Comparison of ENCODE assay signal across 14 cellular contexts in genomic region chr1:94438692-94439276, GRCh38. TPM values are rescaled to one million over a fixed set of nuclear protein-coding genes. Genes with fewer than 3 reads are reported as not detected.
DNase-seq lines count a peak whose midpoint lies in the region; FAIRE-seq lines count a peak whose summit lies in the region.
"Had no signal": no experiment of that assay in that cellular context is flagged by ENCODE, and none has a peak within 500 bp of the region (broad histone marks: within the 10 kb centered on the region; RNA-seq: fewer than 3 reads in every experiment).

No MANE protein-coding gene starts in this region.

- peaks cover 100% of the 10 kb centered on the region for H3K79me2 ChIP-seq in GM23248 (ENCODE audit: insufficient read depth)

- 0 out of 2 replicates have a peak, but pooled peaks cover 6% of the 10 kb centered on the region for H3K4me1 ChIP-seq in GM23248 (ENCODE audit: insufficient read depth)
- H3K4me1 ChIP-seq in small intestine (ENCODE audit: control insufficient read depth in 2 of 2, insufficient read depth in 1 of 2, low read depth in 1 of 2, low read length in 1 of 2): no peaks in the 10 kb centered on the region
- H3K4me1 ChIP-seq: BE2C had no signal

- H3K36me3 ChIP-seq in GM23248 (ENCODE audit: low read depth): no peaks in the 10 kb centered on the region
- H3K36me3 ChIP-seq in small intestine (ENCODE audit: control insufficient read depth in 2 of 2, insufficient read depth in 2 of 2, low read length in 2 of 2): no peaks in the 10 kb centered on the region
- H3K36me3 ChIP-seq: adrenal gland, BE2C, thoracic aorta had no signal

- H3K4me2 ChIP-seq in GM23248 (ENCODE audit: unreplicated experiment): no peak overlapping the region

- H4K20me1 ChIP-seq in GM23248 (ENCODE audit: insufficient read depth): peaks cover 3% of the 10 kb centered on the region; the same call in 1 of the 2 replicates

- no peak for FAIRE-seq in small intestine (lab: Jason Lieb, UNC)
- FAIRE-seq: K562 had no signal

- H3K9me2 ChIP-seq in GM23248 (ENCODE audit: insufficient read depth): no peaks in the 10 kb centered on the region

- in situ Hi-C loops in GM23248 (cut with MboI): no loop called here

- H3K27ac ChIP-seq in GM23248 (no peak overlapping the region), small intestine (ENCODE audit: low read depth in 1 of 2, low read length in 1 of 2) (peak overlapping the region in 1 of 2 donors; percentile 48)
- H3K27ac ChIP-seq: adrenal gland, thoracic aorta had no signal

- 96 to 99% methylated on average over 2 of the region's 2 CpGs for WGBS in GM23248 (ENCODE audit: low coverage in 1 of 2, low lambda C conversion rate in 2 of 2, missing lambda C conversion rate in 2 of 2), 2 experiments
- WGBS in small intestine, 3 donors: 68 to 76% (median 76%) methylated on average over 2 of the region's 2 CpGs

- H3K27me3 ChIP-seq in GM23248 (replicated peaks; ENCODE audit: insufficient read depth): no peaks in the 10 kb centered on the region
- H3K27me3 ChIP-seq in small intestine (ENCODE audit: control insufficient read depth in 2 of 2, insufficient read depth in 2 of 2, low read length in 2 of 2): no peaks in the 10 kb centered on the region
- H3K27me3 ChIP-seq: adrenal gland, BE2C had no signal

- H3K4me3 ChIP-seq in GM23248 (no peak overlapping the region), small intestine (ENCODE audit: low read depth in 1 of 2, low read length in 2 of 2) (no peak overlapping the region)
- H3K4me3 ChIP-seq: adrenal gland, K562, thoracic aorta had no signal

- H2AFZ ChIP-seq in GM23248: no peak overlapping the region

- H3K9me3 ChIP-seq in GM23248 (ENCODE audit: low read depth) (no peaks in the 10 kb centered on the region), small intestine (ENCODE audit: control insufficient read depth, low read depth) (no peaks in the 10 kb centered on the region)
- H3K9me3 ChIP-seq: BE2C had no signal

- no peak overlapping the region for H3K9ac ChIP-seq in GM23248

- no peaks in the 10 kb centered on the region for H3F3A ChIP-seq in GM23248 (ENCODE audit: insufficient read depth)

- DNase-seq in GM23248 (peak; percentile 30), NCI-H2029 treated with DMSO at 0.1 percent for 48 hours (lab: John Stamatoyannopoulos, UW) (peak; percentile 91), fibroblast of peridontal ligament (ENCODE audit: extremely low read depth) (peak; percentile 11), small intestine (peak; percentile 25), putamen (ENCODE audit: low spot score) (no peak), GOT3 (lab: John Stamatoyannopoulos, UW) (no peak), germinal center (ENCODE audit: low spot score) (no peak)
- DNase-seq: activated CD4-positive, CD25-positive, alpha-beta regulatory T cell; adrenal gland; BE2C; NCI-H1105 treated with DMSO at 0.1 percent for 48 hours; T-helper 17 cell had no signal

RNA-seq across cellular contexts. Expression of gene ABCD3, which starts 20.6 kb away (rescaled TPM):
- total RNA-seq in GM23248 (2014; rRNA removed; shearing (Covaris generic)): 40.0 and 41.7 TPM in 2 replicates
- polyA plus RNA-seq in GM23248 (2016; fragmentation: Nextera tagmentation; extraction: Ambion mirVana) (31.8 and 32.2 TPM in 2 replicates), small intestine (10 to 100 TPM; 31.3 to 58.6 (median 35.7) TPM)

Comparison
In these comparisons a context has a peak if more than half of its experiments do, and no peak if none do; other contexts are left out.
1. DNase-seq: peak in GM23248 (single experiment), NCI-H2029 treated with DMSO at 0.1 percent for 48 hours (single experiment), fibroblast of peridontal ligament (single experiment) and small intestine (single experiment); none in putamen (single experiment), GOT3 (single experiment) and germinal center (single experiment).